ENCODE assay signal across 16 cellular contexts in genomic region chr12:77625441-77625840, GRCh38.
DNase-seq lines count a peak whose midpoint lies in the region; ATAC-seq and TF ChIP-seq lines count a peak whose summit lies in the region.
"Had no signal": no experiment of that assay in that cellular context is flagged by ENCODE, and none has a peak within 500 bp of the region (broad histone marks: within the 10 kb centered on the region; RNA-seq: fewer than 3 reads in every experiment).

No MANE protein-coding gene starts in this region.

- no peak overlapping the region for H3K27ac Mint-ChIP-seq in activated T-helper 2 cell treated with anti-CD3 and anti-CD28 coated beads, Interferon-gamma antibody, Interleukin-2, Interleukin-4, amounts not matched to agents 10 μg/mL and 5 μg/mL and 100 μg/mL, durations not matched to agents 14 hours and 24 hours and 36 hours
- no peak overlapping the region for H3K27ac Mint-ChIP-seq in activated T-helper 1 cell treated with anti-CD3 and anti-CD28 coated beads, Interleukin-12 subunit alpha, Interleukin-12 subunit beta, Interleukin-2, Interleukin-4 antibody, amounts not matched to agents 30 ng/mL and 10 ng/mL and 1 ng/mL, durations not matched to agents 14 hours and 24 hours and 36 hours
- H3K27ac Mint-ChIP-seq: activated B cell treated with CpG ODN at 0.5 μM for 24 hours; progenitor cell of endocrine pancreas; stimulated activated naive B cell treated with anti-CD40 and anti-IgM and Interleukin-4, amounts not matched to agents 10 μg/mL and 1 μg/mL and 100 μg/mL, for 72 hours had no signal

- dilution Hi-C loops in mammary epithelial cell (cut with HindIII; ENCODE audit: low sequenced_read_pairs) = no loop called here

- H3K36me3 ChIP-seq in mammary epithelial cell (ENCODE audit: insufficient read depth, low read length) (no peaks in the 10 kb centered on the region), mesenchymal stem cell (ENCODE audit: control insufficient read depth in 1 of 2, insufficient read depth in 2 of 2, low read depth in 1 of 2, low read length in 2 of 2) (no peaks in the 10 kb centered on the region)

- intact Hi-C loops in mammary epithelial cell (cut with micrococcal nuclease) = no loop called here
- intact Hi-C loops in activated T-helper 2 cell treated with anti-CD3 and anti-CD28 coated beads, Interferon-gamma antibody, Interleukin-2, Interleukin-4, amounts not matched to agents 10 μg/mL and 5 μg/mL and 100 μg/mL, durations not matched to agents 14 hours and 24 hours and 36 hours (cut with micrococcal nuclease) = no loop called here
- intact Hi-C loops in activated T-helper 1 cell treated with anti-CD3 and anti-CD28 coated beads, Interleukin-12 subunit alpha, Interleukin-12 subunit beta, Interleukin-2, Interleukin-4 antibody, amounts not matched to agents 30 ng/mL and 10 ng/mL and 1 ng/mL, durations not matched to agents 14 hours and 24 hours and 36 hours (cut with micrococcal nuclease) = no loop called here

- H2AFZ ChIP-seq in mammary epithelial cell (ENCODE audit: low read depth, low read length) (no peak overlapping the region), mesenchymal stem cell (ENCODE audit: low read depth, low read length) (no peak overlapping the region)

- no peak overlapping the region for H3K14ac ChIP-seq in mesenchymal stem cell (ENCODE audit: low read length in 2 of 2)

- H3K27ac ChIP-seq in mammary epithelial cell (ENCODE audit: insufficient read depth, low read depth, low read length) (peak overlapping the region; percentile 65), mesenchymal stem cell (ENCODE audit: low read length, poor library complexity, severe bottlenecking) (no peak overlapping the region)
- H3K27ac ChIP-seq: C4-2B had no signal

- H2BK12ac ChIP-seq in mesenchymal stem cell (ENCODE audit: low read length in 2 of 2) = no peak overlapping the region

- no peak overlapping the region for H2BK15ac ChIP-seq in mesenchymal stem cell (ENCODE audit: low read depth, poor library complexity, severe bottlenecking)

- no peaks in the 10 kb centered on the region for H3K79me2 ChIP-seq in mammary epithelial cell (ENCODE audit: insufficient read depth, low read length)

- H2AK5ac ChIP-seq in mesenchymal stem cell (ENCODE audit: low read length, severe bottlenecking) = no peak overlapping the region

- H3K9ac ChIP-seq in mammary epithelial cell (ENCODE audit: insufficient read depth, low read length) (no peak overlapping the region), mesenchymal stem cell (ENCODE audit: low read length) (peak overlapping the region; percentile 82)

- no peaks in the 10 kb centered on the region for H3K4me1 Mint-ChIP-seq in activated T-helper 2 cell treated with anti-CD3 and anti-CD28 coated beads, Interferon-gamma antibody, Interleukin-2, Interleukin-4, amounts not matched to agents 10 μg/mL and 5 μg/mL and 100 μg/mL, durations not matched to agents 14 hours and 24 hours and 36 hours (ENCODE audit: low read depth)
- H3K4me1 Mint-ChIP-seq in activated T-helper 1 cell treated with anti-CD3 and anti-CD28 coated beads, Interleukin-12 subunit alpha, Interleukin-12 subunit beta, Interleukin-2, Interleukin-4 antibody, amounts not matched to agents 30 ng/mL and 10 ng/mL and 1 ng/mL, durations not matched to agents 14 hours and 24 hours and 36 hours (ENCODE audit: low read depth) = no peaks in the 10 kb centered on the region
- H3K4me1 Mint-ChIP-seq: activated B cell treated with CpG ODN at 0.5 μM for 24 hours; stimulated activated naive B cell treated with anti-CD40 and anti-IgM and Interleukin-4, amounts not matched to agents 10 μg/mL and 1 μg/mL and 100 μg/mL, for 72 hours had no signal

- H4K20me1 ChIP-seq in mammary epithelial cell (ENCODE audit: insufficient read depth, low read length) = no peaks in the 10 kb centered on the region

- no peak overlapping the region for H2BK120ac ChIP-seq in mesenchymal stem cell (ENCODE audit: low read depth, low read length)

- H3K4ac ChIP-seq in mesenchymal stem cell (ENCODE audit: low read depth in 1 of 2, low read length in 2 of 2) = no peak overlapping the region

- no peaks in the 10 kb centered on the region for H3K27me3 ChIP-seq in mammary epithelial cell (ENCODE audit: insufficient read depth, low read length)
- no peaks in the 10 kb centered on the region for H3K27me3 ChIP-seq in mesenchymal stem cell (ENCODE audit: control insufficient read depth in 1 of 2, insufficient read depth in 1 of 2, low read length in 2 of 2)

- H3K27me3 Mint-ChIP-seq in activated T-helper 2 cell treated with anti-CD3 and anti-CD28 coated beads, Interferon-gamma antibody, Interleukin-2, Interleukin-4, amounts not matched to agents 10 μg/mL and 5 μg/mL and 100 μg/mL, durations not matched to agents 14 hours and 24 hours and 36 hours (ENCODE audit: low read depth) = no peaks in the 10 kb centered on the region
- H3K27me3 Mint-ChIP-seq in activated T-helper 1 cell treated with anti-CD3 and anti-CD28 coated beads, Interleukin-12 subunit alpha, Interleukin-12 subunit beta, Interleukin-2, Interleukin-4 antibody, amounts not matched to agents 30 ng/mL and 10 ng/mL and 1 ng/mL, durations not matched to agents 14 hours and 24 hours and 36 hours (ENCODE audit: insufficient read depth) = no peaks in the 10 kb centered on the region
- H3K27me3 Mint-ChIP-seq: activated B cell treated with CpG ODN at 0.5 μM for 24 hours; progenitor cell of endocrine pancreas; stimulated activated naive B cell treated with anti-CD40 and anti-IgM and Interleukin-4, amounts not matched to agents 10 μg/mL and 1 μg/mL and 100 μg/mL, for 72 hours had no signal

- H2BK5ac ChIP-seq in mesenchymal stem cell (ENCODE audit: low read depth, low read length, poor library complexity, severe bottlenecking) = no peak overlapping the region

- DNase-seq in AG10803 (ENCODE audit: low read depth) = peak; percentile 96
- peak; percentile 95 for DNase-seq in M059J (ENCODE audit: low read depth)
- DNase-seq in mammary epithelial cell = peak; percentile 89
- peak; percentile 24 for DNase-seq in mesenchymal stem cell
- no peak for DNase-seq in activated T-helper 2 cell treated with anti-CD3 and anti-CD28 coated beads, Interferon-gamma antibody, Interleukin-2, Interleukin-4, amounts not matched to agents 10 μg/mL and 5 μg/mL and 100 μg/mL, durations not matched to agents 14 hours and 24 hours and 36 hours (ENCODE audit: low spot score)
- DNase-seq in activated T-helper 1 cell treated with anti-CD3 and anti-CD28 coated beads, Interleukin-12 subunit alpha, Interleukin-12 subunit beta, Interleukin-2, Interleukin-4 antibody, amounts not matched to agents 30 ng/mL and 10 ng/mL and 1 ng/mL, durations not matched to agents 14 hours and 24 hours and 36 hours (ENCODE audit: low spot score) = no peak
- DNase-seq: activated B cell treated with CpG ODN at 0.5 μM for 24 hours; MV-4-11; NCI-H524; SHP77; stimulated activated CD4-positive, alpha-beta T cell treated with anti-CD3 and anti-CD28 coated beads, Interleukin-4, amount 100 ng/mL, for 1 hour; stimulated activated naive B cell treated with anti-CD40 and anti-IgM and Interleukin-4, amounts not matched to agents 10 μg/mL and 1 μg/mL and 100 μg/mL, for 72 hours had no signal

- no peak overlapping the region for H3K23ac ChIP-seq in mesenchymal stem cell (ENCODE audit: low read length in 2 of 2)

- no peak overlapping the region for H3K18ac ChIP-seq in mesenchymal stem cell (ENCODE audit: low read depth in 1 of 2, low read length in 2 of 2)

- no peak overlapping the region for H4K8ac ChIP-seq in mesenchymal stem cell (ENCODE audit: low read length)

- no peak overlapping the region for H3K4me3 ChIP-seq in AG10803 (ENCODE audit: low read length)
- H3K4me3 ChIP-seq in mammary epithelial cell (replicated peaks in 1 of 3; ENCODE audit: insufficient read depth in 1 of 3, low read depth in 2 of 3, low read length in 3 of 3) = no peak overlapping the region
- H3K4me3 ChIP-seq in mesenchymal stem cell (ENCODE audit: insufficient read depth in 1 of 2, low read depth in 1 of 2, low read length in 2 of 2) = no peak overlapping the region

- ATAC-seq in GM21528 (IDR thresholded peaks at IDR 0.05; ENCODE audit: low FRiP score, unreplicated experiment) = no peak
- no peak for ATAC-seq in HG03521 (IDR thresholded peaks at IDR 0.05; ENCODE audit: unreplicated experiment)
- ATAC-seq: stimulated activated naive B cell treated with anti-CD40 and anti-IgM and Interleukin-4, amounts not matched to agents 10 μg/mL and 1 μg/mL and 100 μg/mL, for 72 hours had no signal

- H4K91ac ChIP-seq in mesenchymal stem cell (ENCODE audit: low read length) = no peak overlapping the region

- no TSS peak for BruUV-seq in mammary epithelial cell (replicated peaks; lab: Mats Ljungman, UMichigan)

- H3K36me3 Mint-ChIP-seq in activated T-helper 2 cell treated with anti-CD3 and anti-CD28 coated beads, Interferon-gamma antibody, Interleukin-2, Interleukin-4, amounts not matched to agents 10 μg/mL and 5 μg/mL and 100 μg/mL, durations not matched to agents 14 hours and 24 hours and 36 hours (ENCODE audit: low read depth) = no peaks in the 10 kb centered on the region
- no peaks in the 10 kb centered on the region for H3K36me3 Mint-ChIP-seq in activated T-helper 1 cell treated with anti-CD3 and anti-CD28 coated beads, Interleukin-12 subunit alpha, Interleukin-12 subunit beta, Interleukin-2, Interleukin-4 antibody, amounts not matched to agents 30 ng/mL and 10 ng/mL and 1 ng/mL, durations not matched to agents 14 hours and 24 hours and 36 hours (ENCODE audit: low read depth)
- H3K36me3 Mint-ChIP-seq: stimulated activated naive B cell treated with anti-CD40 and anti-IgM and Interleukin-4, amounts not matched to agents 10 μg/mL and 1 μg/mL and 100 μg/mL, for 72 hours had no signal

- TF ChIP-seq CTCF in AG10803 (conservative IDR thresholded peaks at IDR 0.05; ENCODE audit: low read length) (no peak), mammary epithelial cell (conservative IDR thresholded peaks at IDR 0.05 in 1 of 2, IDR thresholded peaks at IDR 0.05 in 1 of 2; ENCODE audit: extremely low read depth in 1 of 2, insufficient read depth in 1 of 2, low read depth in 1 of 2, low read length in 2 of 2) (no peak)

- H3K4me2 ChIP-seq in mammary epithelial cell (ENCODE audit: insufficient read depth, low read depth, low read length) = peak overlapping the region; percentile 62
- no peak overlapping the region for H3K4me2 ChIP-seq in mesenchymal stem cell (ENCODE audit: low read length, poor library complexity, severe bottlenecking)

- H3K9me3 Mint-ChIP-seq in activated T-helper 2 cell treated with anti-CD3 and anti-CD28 coated beads, Interferon-gamma antibody, Interleukin-2, Interleukin-4, amounts not matched to agents 10 μg/mL and 5 μg/mL and 100 μg/mL, durations not matched to agents 14 hours and 24 hours and 36 hours = peaks cover 23% of the 10 kb centered on the region
- H3K9me3 Mint-ChIP-seq in activated T-helper 1 cell treated with anti-CD3 and anti-CD28 coated beads, Interleukin-12 subunit alpha, Interleukin-12 subunit beta, Interleukin-2, Interleukin-4 antibody, amounts not matched to agents 30 ng/mL and 10 ng/mL and 1 ng/mL, durations not matched to agents 14 hours and 24 hours and 36 hours = peaks cover 17% of the 10 kb centered on the region

- in situ Hi-C loops in mammary epithelial cell (cut with MboI; ENCODE audit: low sequenced_read_pairs in 2 of 2) = no loop called here

- H3K79me1 ChIP-seq in mesenchymal stem cell (replicated peaks; ENCODE audit: low read length, poor library complexity, severe bottlenecking) = no peaks in the 10 kb centered on the region

- CTCF ChIA-PET in mammary epithelial cell (lab: Charles Lee; ENCODE audit: low non-redundant PET) = no interaction called here

- peaks cover 11% of the 10 kb centered on the region for H3K4me1 ChIP-seq in mammary epithelial cell (ENCODE audit: insufficient read depth, low read length)
- no peaks in the 10 kb centered on the region for H3K4me1 ChIP-seq in mesenchymal stem cell (ENCODE audit: control insufficient read depth, insufficient read depth, low read depth, low read length)

- H3K4me3 Mint-ChIP-seq in activated T-helper 2 cell treated with anti-CD3 and anti-CD28 coated beads, Interferon-gamma antibody, Interleukin-2, Interleukin-4, amounts not matched to agents 10 μg/mL and 5 μg/mL and 100 μg/mL, durations not matched to agents 14 hours and 24 hours and 36 hours (ENCODE audit: low read depth) = no peak overlapping the region
- no peak overlapping the region for H3K4me3 Mint-ChIP-seq in activated T-helper 1 cell treated with anti-CD3 and anti-CD28 coated beads, Interleukin-12 subunit alpha, Interleukin-12 subunit beta, Interleukin-2, Interleukin-4 antibody, amounts not matched to agents 30 ng/mL and 10 ng/mL and 1 ng/mL, durations not matched to agents 14 hours and 24 hours and 36 hours
- H3K4me3 Mint-ChIP-seq: activated B cell treated with CpG ODN at 0.5 μM for 24 hours; stimulated activated naive B cell treated with anti-CD40 and anti-IgM and Interleukin-4, amounts not matched to agents 10 μg/mL and 1 μg/mL and 100 μg/mL, for 72 hours had no signal

- WGBS in mammary epithelial cell (ENCODE audit: low coverage, missing lambda C conversion rate) = 12% methylated on average over 3 of the region's 3 CpGs
- 94% methylated on average over 1 of the region's 3 CpGs for WGBS in mesenchymal stem cell

- no peaks in the 10 kb centered on the region for H3K9me3 ChIP-seq in mammary epithelial cell (replicated peaks; ENCODE audit: insufficient read depth, low read length)
- peaks cover 7% of the 10 kb centered on the region for H3K9me3 ChIP-seq in mesenchymal stem cell (ENCODE audit: control insufficient read depth, low read length)

Comparison
In these comparisons a context has a peak if more than half of its experiments do, and no peak if none do; other contexts are left out.
1. DNase-seq: peak in AG10803 (single experiment), M059J (single experiment), mammary epithelial cell (single experiment) and mesenchymal stem cell (single experiment); none in activated T-helper 2 cell treated with anti-CD3 and anti-CD28 coated beads, Interferon-gamma antibody, Interleukin-2, Interleukin-4, amounts not matched to agents 10 μg/mL and 5 μg/mL and 100 μg/mL, durations not matched to agents 14 hours and 24 hours and 36 hours (single experiment) and activated T-helper 1 cell treated with anti-CD3 and anti-CD28 coated beads, Interleukin-12 subunit alpha, Interleukin-12 subunit beta, Interleukin-2, Interleukin-4 antibody, amounts not matched to agents 30 ng/mL and 10 ng/mL and 1 ng/mL, durations not matched to agents 14 hours and 24 hours and 36 hours (single experiment).